17 cellular contexts compared by ENCODE assay signal in the genomic region with DNA sequence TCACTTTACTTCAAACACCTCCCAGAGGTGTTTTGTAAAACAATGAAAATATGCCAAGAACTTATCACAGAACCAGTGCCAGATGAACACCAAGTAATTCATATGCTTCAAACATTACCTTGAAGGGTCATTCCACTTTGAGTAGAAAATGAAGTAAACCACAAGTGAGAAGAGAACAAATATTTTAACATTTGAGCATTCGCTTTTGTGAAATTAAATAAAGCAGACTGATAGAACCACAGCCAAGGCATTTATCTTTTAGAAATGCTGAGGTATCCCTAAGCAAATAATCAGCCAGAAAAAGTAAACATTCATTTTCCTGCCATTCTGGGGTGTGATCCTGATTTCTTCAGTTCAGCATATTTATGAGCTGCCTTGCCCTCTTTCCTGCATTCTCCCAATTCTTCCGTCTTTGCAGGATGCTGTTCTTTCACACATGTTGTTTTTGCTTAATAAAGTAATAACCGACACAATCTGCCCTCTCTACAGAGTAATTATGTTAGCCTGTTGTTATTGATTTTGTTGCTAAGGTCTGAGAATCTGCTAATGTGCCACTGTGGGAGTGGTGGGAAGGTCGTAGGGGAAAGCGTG.
A peak's percentile ranks its signal among the peaks of the same experiment; 100 is the strongest.
DNase-seq lines count a peak whose midpoint lies in the region; ATAC-seq, FAIRE-seq and TF ChIP-seq lines count a peak whose summit lies in the region.
"Had no signal": no experiment of that assay in that cellular context is flagged by ENCODE, and none has a peak within 500 bp of the region (broad histone marks: within the 10 kb centered on the region; RNA-seq: fewer than 3 reads in every experiment).

No MANE protein-coding gene starts in this region.

- no peak for ATAC-seq in Panc1
- peak; percentile 40 to 83 (median 74) for ATAC-seq in pancreas
- no peak for ATAC-seq in T-helper 17 cell
- ATAC-seq: K562 had no signal

- H3K4me3 Mint-ChIP-seq in T-helper 17 cell = no peak overlapping the region
- H3K4me3 Mint-ChIP-seq: CD4-positive, CD25-positive, alpha-beta regulatory T cell; naive B cell had no signal

- no TSS peak for BruUV-seq in Panc1 (replicated peaks; lab: Mats Ljungman, UMichigan)

- H3K4me3 ChIP-seq in Panc1 (ENCODE audit: low read depth in 2 of 2, low read length in 2 of 2) (no peak overlapping the region), fibroblast of lung (replicated peaks in 1 of 4; ENCODE audit: control extremely low read depth in 1 of 4, insufficient read depth in 1 of 4, low read depth in 3 of 4, low read length in 4 of 4) (no peak overlapping the region), pancreas (no peak overlapping the region)
- H3K4me3 ChIP-seq: adrenal gland, K562 had no signal

- H3K4me1 ChIP-seq in Panc1 (ENCODE audit: control insufficient read depth, insufficient read depth, low read length) (peaks cover 3% of the 10 kb centered on the region; the same call in 1 of the 2 replicates), fibroblast of lung (ENCODE audit: control insufficient read depth, extremely low read depth, insufficient read depth, low read length) (no peaks in the 10 kb centered on the region), pancreas (peaks cover 9 to 14% (median 13%) of the 10 kb centered on the region in 3 donors)

- H3K79me2 ChIP-seq in fibroblast of lung (ENCODE audit: control insufficient read depth, insufficient read depth, low read length) = no peaks in the 10 kb centered on the region

- no peak for FAIRE-seq in pancreas (lab: Jason Lieb, UNC)
- FAIRE-seq: K562 had no signal

- H3K36me3 ChIP-seq in Panc1 (ENCODE audit: control insufficient read depth, insufficient read depth, low read length) = no peaks in the 10 kb centered on the region
- no peaks in the 10 kb centered on the region for H3K36me3 ChIP-seq in fibroblast of lung (ENCODE audit: control insufficient read depth, insufficient read depth, low read length)
- H3K36me3 ChIP-seq in pancreas = no peaks in the 10 kb centered on the region
- H3K36me3 ChIP-seq: adrenal gland had no signal

- H2AFZ ChIP-seq in fibroblast of lung (ENCODE audit: low read length) = no peak overlapping the region

- in situ Hi-C loops in Panc1 (cut with HindIII; ENCODE audit: low pct_unique_long_range_greater_than_20kb, low sequenced_read_pairs) = no loop called here

- DNase-seq in EH (ENCODE audit: low read depth) = peak; percentile 77
- DNase-seq in Panc1 (ENCODE audit: low read depth, low spot score) = no peak
- peak; percentile 50 to 87 for DNase-seq in fibroblast of lung (ENCODE audit: low read depth in 2 of 2)
- DNase-seq in pancreas = no peak
- no peak for DNase-seq in stimulated activated CD4-positive, alpha-beta T cell treated with anti-CD3 and anti-CD28 coated beads, Interleukin-15, amount 100 ng/mL, for 24 hours
- DNase-seq in NCI-H526 (lab: John Stamatoyannopoulos, UW) = no peak
- DNase-seq in T-helper 17 cell = no peak
- DNase-seq in NCI-H2171 (lab: John Stamatoyannopoulos, UW) = no peak
- DNase-seq: adrenal gland; CD4-positive, CD25-positive, alpha-beta regulatory T cell; H7; naive B cell; NCI-H2029; OCI-M1; stimulated activated CD4-positive, alpha-beta T cell treated with anti-CD3 and anti-CD28 coated beads, Interleukin-12 subunit alpha, Interleukin-12 subunit beta, amount 100 ng/mL, for 4 hours; stimulated activated CD8-positive, alpha-beta memory T cell treated with anti-CD3 and anti-CD28 coated beads, Interleukin-4, amount 100 ng/mL, for 48 hours had no signal

- no peak overlapping the region for H3K4me2 ChIP-seq in fibroblast of lung (ENCODE audit: extremely low read depth, insufficient read depth, low read length)

- no peak for TF ChIP-seq CTCF in Panc1 (IDR thresholded peaks at IDR 0.05)
- no peak for TF ChIP-seq CTCF in fibroblast of lung (conservative IDR thresholded peaks at IDR 0.05 in 1 of 2, IDR thresholded peaks at IDR 0.05 in 1 of 2; ENCODE audit: low read depth in 1 of 2, low read length in 2 of 2)
- TF ChIP-seq CTCF in pancreas (IDR thresholded peaks at IDR 0.05) = no peak

- intact Hi-C loops in Panc1 (cut with micrococcal nuclease; ENCODE audit: unreplicated experiment) (no loop called here), pancreas (cut with DNase I) (no loop called here)

- CTCF ChIA-PET in Panc1 (lab: Charles Lee) = no interaction called here

- no peaks in the 10 kb centered on the region for H4K20me1 ChIP-seq in fibroblast of lung (ENCODE audit: control insufficient read depth, extremely low read depth, insufficient read depth, low read length)

- H3K9me3 ChIP-seq in Panc1 (ENCODE audit: control insufficient read depth, insufficient read depth, low read depth, low read length) = no peaks in the 10 kb centered on the region
- no peaks in the 10 kb centered on the region for H3K9me3 ChIP-seq in fibroblast of lung (ENCODE audit: control insufficient read depth, insufficient read depth, low read depth, low read length)
- no peaks in the 10 kb centered on the region for H3K9me3 ChIP-seq in pancreas
- H3K9me3 ChIP-seq in T-helper 17 cell (ENCODE audit: control insufficient read depth, low read length, poor library complexity, severe bottlenecking) = no peaks in the 10 kb centered on the region
- H3K9me3 ChIP-seq: adrenal gland had no signal

- H3K27me3 Mint-ChIP-seq in T-helper 17 cell = peaks cover 15% of the 10 kb centered on the region

- H3K27ac Mint-ChIP-seq in T-helper 17 cell = no peak overlapping the region
- H3K27ac Mint-ChIP-seq: CD4-positive, CD25-positive, alpha-beta regulatory T cell; naive B cell had no signal

- H3K9ac ChIP-seq in fibroblast of lung (ENCODE audit: insufficient read depth, low read length) = no peak overlapping the region

- POLR2A ChIA-PET in Panc1 (lab: Charles Lee) = no interaction called here

- peaks cover 2% of the 10 kb centered on the region for H3K36me3 Mint-ChIP-seq in T-helper 17 cell (ENCODE audit: low read depth)
- H3K36me3 Mint-ChIP-seq: CD4-positive, CD25-positive, alpha-beta regulatory T cell; naive B cell had no signal

- H3K27ac ChIP-seq in Panc1 (ENCODE audit: low read length) = peak overlapping the region; percentile 39; the same call in 1 of the 2 replicates
- H3K27ac ChIP-seq in fibroblast of lung (ENCODE audit: insufficient read depth, low read length) = no peak overlapping the region
- H3K27ac ChIP-seq in pancreas = no peak overlapping the region

- H3K27me3 ChIP-seq in Panc1 (ENCODE audit: control insufficient read depth, insufficient read depth, low read length) (no peaks in the 10 kb centered on the region), fibroblast of lung (ENCODE audit: control insufficient read depth, insufficient read depth, low read length) (no peaks in the 10 kb centered on the region), pancreas (peaks cover 0 to 5% (median 0%) of the 10 kb centered on the region in 4 donors)
- H3K27me3 ChIP-seq: adrenal gland had no signal

- 4 to 5% methylated on average over 5 of the region's 5 CpGs for WGBS in pancreas, 2 donors

- no peaks in the 10 kb centered on the region for H3K4me1 Mint-ChIP-seq in T-helper 17 cell

Comparison
In these comparisons a context has a peak if more than half of its experiments do, and no peak if none do; other contexts are left out.
1. DNase-seq: peak in EH (single experiment) and fibroblast of lung (2 of 2); none in Panc1 (single experiment), pancreas (0 of 6), stimulated activated CD4-positive, alpha-beta T cell treated with anti-CD3 and anti-CD28 coated beads, Interleukin-15, amount 100 ng/mL, for 24 hours (single experiment), NCI-H526 (0 of 2), T-helper 17 cell (0 of 3) and NCI-H2171 (single experiment).
2. ATAC-seq: peak in pancreas (4 of 4); none in Panc1 (single experiment) and T-helper 17 cell (single experiment).